In genomic region chr7:22559829-22560489, GRCh38 we compare ENCODE assay signal across 8 cellular contexts. TPM values are rescaled to one million over a fixed set of nuclear protein-coding genes. Genes with fewer than 3 reads are reported as not detected.
DNase-seq lines count a peak whose midpoint lies in the region; ATAC-seq, FAIRE-seq and TF ChIP-seq lines count a peak whose summit lies in the region.

No MANE protein-coding gene starts in this region.

- no peak overlapping the region for H3K4me2 ChIP-seq in keratinocyte (ENCODE audit: control insufficient read depth, extremely low read depth, insufficient read depth, low read depth, low read length)

- H3K4me3 ChIP-seq in bronchial epithelial cell (ENCODE audit: low read depth, low read length) = no peak overlapping the region
- H3K4me3 ChIP-seq in keratinocyte (ENCODE audit: control insufficient read depth in 2 of 3, extremely low read depth in 1 of 3, insufficient read depth in 2 of 3, low read depth in 1 of 3, low read length in 3 of 3) = no peak overlapping the region

- H3K27me3 Mint-ChIP-seq in WTC11 (ENCODE audit: low read depth) = no peaks in the 10 kb centered on the region

- H3K4me1 Mint-ChIP-seq in WTC11 = peaks cover 65% of the 10 kb centered on the region

- CTCF ChIA-PET in WTC11 (lab: Charles Lee) = interaction anchor here (0.6 to 5.8 kb wide), 35 partner anchors 11 to 1848 kb away, joined by 3 to 197 read pairs (median 4); partner anchors contain the start of genes IL6, KLHL7 and TOMM7

- no peak overlapping the region for H3K4me3 Mint-ChIP-seq in WTC11

- H3K36me3 ChIP-seq in bronchial epithelial cell (ENCODE audit: control insufficient read depth, insufficient read depth, low read length) = no peaks in the 10 kb centered on the region
- H3K36me3 ChIP-seq in keratinocyte (ENCODE audit: control insufficient read depth in 2 of 2, extremely low read depth in 1 of 2, insufficient read depth in 2 of 2, low read length in 2 of 2) = no peaks in the 10 kb centered on the region

- peak overlapping the region; percentile 55; the same call in 1 of the 2 replicates for H3K27ac Mint-ChIP-seq in WTC11

- ATAC-seq in HG03139 (IDR thresholded peaks at IDR 0.05; ENCODE audit: unreplicated experiment) = peak; percentile 49
- ATAC-seq in WTC11 = peak; percentile 74

- H3K36me3 Mint-ChIP-seq in WTC11 = no peaks in the 10 kb centered on the region

- no peaks in the 10 kb centered on the region for H4K20me1 ChIP-seq in keratinocyte (ENCODE audit: control insufficient read depth, extremely low read depth, insufficient read depth, low read length)

- no peak for FAIRE-seq in bronchial epithelial cell (lab: Jason Lieb, UNC)
- FAIRE-seq in keratinocyte (lab: Jason Lieb, UNC) = peak; percentile 71

- H3K9me1 ChIP-seq in keratinocyte (ENCODE audit: control insufficient read depth, extremely low read depth, insufficient read depth, low read length) = no peaks in the 10 kb centered on the region

- H3K9me3 ChIP-seq in keratinocyte (ENCODE audit: control insufficient read depth, low read depth, low read length) = no peaks in the 10 kb centered on the region

- dilution Hi-C loops in keratinocyte (cut with MboI; ENCODE audit: extremely low pct_ligation_motif_present, low sequenced_read_pairs) = loop anchor here (25.0 kb wide), 1 partner anchor 177 kb away; the partner anchor contains the start of gene IL6

- no peak overlapping the region for H3K9ac ChIP-seq in keratinocyte (ENCODE audit: control insufficient read depth, extremely low read depth, insufficient read depth, low read length)

- H3K79me2 ChIP-seq in keratinocyte (ENCODE audit: control insufficient read depth, insufficient read depth, low read length) = no peaks in the 10 kb centered on the region

- POLR2A ChIA-PET in WTC11 (lab: Charles Lee) = no interaction called here

- H3K27ac ChIP-seq in keratinocyte (ENCODE audit: control insufficient read depth, insufficient read depth, low read length) = no peak overlapping the region

- TF ChIP-seq CTCF in WTC11 (IDR thresholded peaks at IDR 0.05) (peak; percentile 65), bronchial epithelial cell (IDR thresholded peaks at IDR 0.05; ENCODE audit: insufficient read depth, low read length, severe bottlenecking) (peak; percentile 88), keratinocyte (optimal IDR thresholded peaks at IDR 0.05 in 1 of 3, IDR thresholded peaks at IDR 0.05 in 1 of 3, conservative IDR thresholded peaks at IDR 0.05 in 1 of 3; ENCODE audit: extremely low read depth in 1 of 3, insufficient read depth in 2 of 3, low read length in 3 of 3) (peak; percentile 87 to 96 (median 88))

- no peak overlapping the region for H2AFZ ChIP-seq in keratinocyte (ENCODE audit: control insufficient read depth, low read length)

- H3K9me3 Mint-ChIP-seq in WTC11 = no peaks in the 10 kb centered on the region; the same call in 1 of the 2 replicates

- DNase-seq in activated gamma-delta T cell treated with Interleukin-2 at 50 U/mL for 16 hours (peak; percentile 22), activated gamma-delta T cell (lab: John Stamatoyannopoulos, UW) (no peak), NCI-H226 (peak; percentile 70), WTC11 (ENCODE audit: low spot score) (peak; percentile 76), bronchial epithelial cell (ENCODE audit: low read depth) (peak; percentile 64), keratinocyte (ENCODE audit: low read depth, low spot score) (no peak)
- peak; percentile 50 to 51 for DNase-seq in stimulated activated CD4-positive, alpha-beta T cell treated with anti-CD3 and anti-CD28 coated beads, Interleukin-1b, Interleukin-23, amount 100 ng/mL, for 4 hours (ENCODE audit: low read depth in 2 of 2)

- peaks cover 41% of the 10 kb centered on the region for H3K4me1 ChIP-seq in keratinocyte (ENCODE audit: control insufficient read depth, extremely low read depth, insufficient read depth, low read length)

- H3K27me3 ChIP-seq in bronchial epithelial cell (ENCODE audit: control insufficient read depth, insufficient read depth, low read length) (peaks cover 2% of the 10 kb centered on the region), keratinocyte (ENCODE audit: control insufficient read depth, extremely low read depth, insufficient read depth, low read length) (no peaks in the 10 kb centered on the region)

TF ChIP-seq in WTC11, 78 proteins besides CTCF, POLR2A, EP300 and RAD21:
- TF ChIP-seq USF2 (CRISPR knock-in tag; IDR thresholded peaks at IDR 0.05) (peak; percentile 1; the same call in 1 of the 2 replicates), ARID4B (CRISPR knock-in tag; IDR thresholded peaks at IDR 0.05; ENCODE audit: borderline replicate concordance) (no peak)

RNA-seq across cellular contexts. Expression of gene STEAP1B, which starts 60.0 kb away (rescaled TPM):
- 5.4 to 6.3 TPM (median 5.5 TPM) in 3 replicates for total RNA-seq in WTC11 (2021)
- total RNA-seq in bronchial epithelial cell = 3.7 and 5.9 TPM in 2 replicates
- 12.0 to 18.9 TPM (median 14.9 TPM) in 3 replicates for polyA plus RNA-seq in keratinocyte
- polyA plus RNA-seq in keratinocyte (2011; ENCODE audit: low read depth) = 4.0 TPM
- 8.0 and 15.4 TPM in 2 replicates for polyA plus RNA-seq in keratinocyte (2011; cell fraction: cytosol; rRNA removed)
- 11.2 and 15.9 TPM in 2 replicates for polyA plus RNA-seq in keratinocyte (2011; cell fraction: nucleus; rRNA removed)
- 5.3 and 11.3 TPM in 2 replicates for polyA plus RNA-seq in keratinocyte (2012; ENCODE audit: low replicate concordance)
- polyA minus RNA-seq in keratinocyte = 7.2 to 18.7 TPM (median 8.7 TPM) in 3 replicates
- 5.9 TPM for polyA minus RNA-seq in keratinocyte (2011; cell fraction: cytosol; rRNA and poly(A)+ RNA removed)
- polyA minus RNA-seq in keratinocyte (2011; cell fraction: nucleus; rRNA and poly(A)+ RNA removed) = 5.7 and 13.7 TPM in 2 replicates

Comparison
In these comparisons a context has a peak if more than half of its experiments do, and no peak if none do; other contexts are left out.
1. DNase-seq: peak in activated gamma-delta T cell treated with Interleukin-2 at 50 U/mL for 16 hours (single experiment), NCI-H226 (single experiment), WTC11 (single experiment), bronchial epithelial cell (single experiment) and stimulated activated CD4-positive, alpha-beta T cell treated with anti-CD3 and anti-CD28 coated beads, Interleukin-1b, Interleukin-23, amount 100 ng/mL, for 4 hours (2 of 2); none in activated gamma-delta T cell (single experiment) and keratinocyte (single experiment).
2. Peak in every context shown above with its lines, with median percentiles within 50 percentile points of each other: CTCF ChIP-seq.